14 cellular contexts compared by ENCODE assay signal in the genomic region with DNA sequence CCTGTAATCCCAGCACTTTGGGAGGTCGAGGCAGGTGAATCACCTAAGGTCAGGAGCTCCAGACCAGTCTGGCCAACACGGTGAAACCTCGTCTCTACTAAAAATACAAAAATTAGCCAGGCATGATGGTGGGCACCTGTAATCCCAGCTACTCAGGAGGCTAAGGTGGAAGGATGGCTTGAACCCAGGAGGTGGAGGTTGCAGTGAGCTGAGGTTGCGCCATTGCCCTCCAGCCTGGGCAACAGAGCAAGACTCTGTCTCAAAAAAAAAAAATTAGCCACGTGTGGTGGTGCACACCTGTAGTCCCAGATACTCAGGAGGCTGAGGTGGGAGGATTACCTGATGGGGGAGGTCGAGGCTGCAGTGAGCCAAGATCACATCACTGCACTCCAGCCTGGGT. TPM values are rescaled to one million over a fixed set of nuclear protein-coding genes. Genes with fewer than 3 reads are reported as not detected.
"Had no signal": no experiment of that assay in that cellular context is flagged by ENCODE, and none has a peak within 500 bp of the region (broad histone marks: within the 10 kb centered on the region; RNA-seq: fewer than 3 reads in every experiment).

No MANE protein-coding gene starts in this region.

RNA-seq across cellular contexts. Expression of a gene that starts 7.6 kb away (rescaled TPM):
- total RNA-seq: activated CD8-positive, alpha-beta T cell treated with anti-CD3 and anti-CD28 coated beads for 36 hours; aorta; bronchial epithelial cell; chondrocyte; dermis microvascular lymphatic vessel endothelial cell; gastroesophageal sphincter; heart right ventricle; left cardiac atrium; lung microvascular endothelial cell; sciatic nerve; thyroid gland had no signal
- polyA plus RNA-seq: aorta, esophagus, SK-N-SH had no signal

RNA-seq across cellular contexts. Expression of a gene that starts 48.1 kb away (rescaled TPM):
- total RNA-seq: activated CD8-positive, alpha-beta T cell treated with anti-CD3 and anti-CD28 coated beads for 36 hours; activated T-cell treated with anti-CD3 and anti-CD28 coated beads, Interleukin-2, amount 50 U/mL, for 72 hours; dermis microvascular lymphatic vessel endothelial cell; heart right ventricle had no signal
